In genomic region chr2:20661028-20661980, GRCh38 we compare ENCODE assay signal across 8 cellular contexts. TPM values are rescaled to one million over a fixed set of nuclear protein-coding genes. Genes with fewer than 3 reads are reported as not detected.
DNase-seq lines count a peak whose midpoint lies in the region; ATAC-seq and TF ChIP-seq lines count a peak whose summit lies in the region.

No MANE protein-coding gene starts in this region.

- H3K9me3 Mint-ChIP-seq in natural killer cell: no peaks in the 10 kb centered on the region

- H4K20me1 ChIP-seq in OCI-LY1 (ENCODE audit: insufficient read depth, low read length): no peaks in the 10 kb centered on the region

- H3K27me3 Mint-ChIP-seq in natural killer cell (ENCODE audit: low read depth in 2 of 2): peaks cover 59 to 65% of the 10 kb centered on the region in 2 donors

- H3K4me1 ChIP-seq in OCI-LY1 (ENCODE audit: insufficient read depth, low read length, severe bottlenecking): peaks cover 4% of the 10 kb centered on the region
- H3K4me1 ChIP-seq in esophagus muscularis mucosa: peaks cover 10 to 32% (median 27%) of the 10 kb centered on the region in 4 donors

- 25% methylated on average over 7 of the region's 9 CpGs for WGBS in esophagus muscularis mucosa

- ATAC-seq in GM19328 (IDR thresholded peaks at IDR 0.05; ENCODE audit: unreplicated experiment) (peak; percentile 50), HG03520 (IDR thresholded peaks at IDR 0.05; ENCODE audit: unreplicated experiment) (peak; percentile 52), natural killer cell (peak; percentile 85 to 95 (median 89))

- no peaks in the 10 kb centered on the region for H3K9me3 ChIP-seq in OCI-LY1 (ENCODE audit: low read length)
- H3K9me3 ChIP-seq in esophagus muscularis mucosa: no peaks in the 10 kb centered on the region

- no peaks in the 10 kb centered on the region for H3K36me3 Mint-ChIP-seq in natural killer cell

- no peak for TF ChIP-seq EP300 in esophagus muscularis mucosa (IDR thresholded peaks at IDR 0.05)

- H3K4me2 ChIP-seq in OCI-LY1 (ENCODE audit: low read length): no peak overlapping the region

- no peaks in the 10 kb centered on the region for H3F3A ChIP-seq in OCI-LY1 (ENCODE audit: insufficient read depth, low read length)

- peak; percentile 61 for DNase-seq in COR-L47 (lab: John Stamatoyannopoulos, UW)
- DNase-seq in activated T-cell treated with anti-CD3 and anti-CD28 coated beads for 4 hours: peak; percentile 62
- no peak for DNase-seq in esophagus muscularis mucosa (ENCODE audit: extremely low spot score)
- peak; percentile 51 for DNase-seq in natural killer cell
- peak; percentile 90 for DNase-seq in superior temporal gyrus (ENCODE audit: extremely low spot score)

- no peaks in the 10 kb centered on the region for H3K36me3 ChIP-seq in OCI-LY1 (ENCODE audit: insufficient read depth, low read length)
- H3K36me3 ChIP-seq in esophagus muscularis mucosa: no peaks in the 10 kb centered on the region

- intact Hi-C loops in esophagus muscularis mucosa (cut with DNase I): loop anchor here (2.0 to 10.0 kb wide), 3 partner anchors 163 to 457 kb away; partner anchors contain the start of gene LDAH
- intact Hi-C loops in natural killer cell (cut with micrococcal nuclease): loop anchor here (1.0 to 2.0 kb wide), 2 partner anchors 161 to 302 kb away; partner anchors contain the start of gene LDAH

- no peak for TF ChIP-seq POLR2A in esophagus muscularis mucosa (IDR thresholded peaks at IDR 0.05; ENCODE audit: low read depth)

- H3K9ac ChIP-seq in OCI-LY1 (ENCODE audit: low read length): no peak overlapping the region

- no peak overlapping the region for H2AFZ ChIP-seq in OCI-LY1 (ENCODE audit: low read length)

- no peaks in the 10 kb centered on the region for H3K9me2 ChIP-seq in OCI-LY1 (ENCODE audit: low read depth, low read length)

- H3K27ac Mint-ChIP-seq in natural killer cell: no peak overlapping the region

- peaks cover 0 to 4% of the 10 kb centered on the region in 2 donors for H3K4me1 Mint-ChIP-seq in natural killer cell

- H3K27me3 ChIP-seq in OCI-LY1 (ENCODE audit: insufficient read depth, low read length): 0 out of 2 replicates have a peak, but pooled peaks cover 3% of the 10 kb centered on the region
- peaks cover 4 to 58% (median 23%) of the 10 kb centered on the region in 4 donors for H3K27me3 ChIP-seq in esophagus muscularis mucosa

- H3K27ac ChIP-seq in OCI-LY1 (ENCODE audit: low read depth, low read length, poor library complexity, severe bottlenecking) (no peak overlapping the region), esophagus muscularis mucosa (replicated peaks in 1 of 4) (no peak overlapping the region)

- no peak overlapping the region for H3K4me3 Mint-ChIP-seq in natural killer cell

- no peaks in the 10 kb centered on the region for H3K79me2 ChIP-seq in OCI-LY1 (ENCODE audit: insufficient read depth, low read length)

- H3K4me3 ChIP-seq in OCI-LY1 (ENCODE audit: low read depth, low read length, poor library complexity, severe bottlenecking) (no peak overlapping the region), esophagus muscularis mucosa (no peak overlapping the region)

- TF ChIP-seq CTCF in OCI-LY1 (IDR thresholded peaks at IDR 0.05; ENCODE audit: low read length) (peak; percentile 89), esophagus muscularis mucosa (IDR thresholded peaks at IDR 0.05) (peak; percentile 93 to 98 (median 98)), natural killer cell (IDR thresholded peaks at IDR 0.05) (peak; percentile 97)

RNA-seq across cellular contexts. Expression of gene GDF7, which starts 5.6 kb away (rescaled TPM):
- 10 to 100 TPM in 1 of 4 donors, 1 to 10 TPM in 3; 2.7 to 10.4 (median 7.4) TPM for total RNA-seq in esophagus muscularis mucosa
- under 1 TPM; 0.02 to 0.10 (median 0.05) TPM for total RNA-seq in natural killer cell

RNA-seq across cellular contexts. Expression of gene HS1BP3, which starts 10.4 kb away (rescaled TPM):
- total RNA-seq in esophagus muscularis mucosa: 10 to 100 TPM; 42.6 to 95.6 (median 60.0) TPM
- total RNA-seq in natural killer cell: 10 to 100 TPM; 17.4 to 25.7 (median 22.8) TPM
